ENCODE assay signal across 9 cellular contexts in genomic region chr16:17685445-17685844, GRCh38.
"Had no signal": no experiment of that assay in that cellular context is flagged by ENCODE, and none has a peak within 500 bp of the region (broad histone marks: within the 10 kb centered on the region; RNA-seq: fewer than 3 reads in every experiment).

No MANE protein-coding gene starts in this region.

- H2AFZ ChIP-seq: GM23248 had no signal

- FAIRE-seq: H54, HTR-8/SVneo had no signal

- H3K4me2 ChIP-seq: KMS-11 had no signal

- H3K27ac ChIP-seq: GM23248, KMS-11 had no signal

- H3K4me3 ChIP-seq: GM23248 had no signal

- DNase-seq: GM23248, GOT3, H9, HCEC 1CT, Karpas-422, KBM-7 had no signal

- H3K9ac ChIP-seq: GM23248, KMS-11 had no signal
